Comparison of ENCODE assay signal across 7 cellular contexts in genomic region chr3:49686769-49687418, GRCh38. TPM values are rescaled to one million over a fixed set of nuclear protein-coding genes. Genes with fewer than 3 reads are reported as not detected.
DNase-seq lines count a peak whose midpoint lies in the region; ATAC-seq and TF ChIP-seq lines count a peak whose summit lies in the region.
"Not testable (repeated sequence)": the region's sequence is repeated elsewhere in the genome, so short reads cannot be mapped to it uniquely, and the experiment has no call there.

No MANE protein-coding gene starts in this region.

- H3K27ac Mint-ChIP-seq in natural killer cell treated with Interleukin-12 subunit alpha and Interleukin-12 subunit beta and Interleukin-15 and Interleukin-18, amount 100 ng/mL, for 72 hours: not testable (repeated sequence)

- not testable (repeated sequence) for TF ChIP-seq CTCF in epithelial cell of proximal tubule (conservative IDR thresholded peaks at IDR 0.05; ENCODE audit: low read depth, low read length)

- H3K9me3 Mint-ChIP-seq in natural killer cell treated with Interleukin-12 subunit alpha and Interleukin-12 subunit beta and Interleukin-15 and Interleukin-18, amount 100 ng/mL, for 72 hours: not testable (repeated sequence)

- peaks cover 20% of the 10 kb centered on the region for H3K36me3 ChIP-seq in HUES48 (ENCODE audit: control insufficient read depth, insufficient read depth, low read length)
- H3K36me3 ChIP-seq in adipocyte (ENCODE audit: control insufficient read depth, insufficient read depth, low read length, severe bottlenecking): peaks cover 25% of the 10 kb centered on the region

- peaks cover 20 to 27% of the 10 kb centered on the region in 2 donors for H3K4me1 Mint-ChIP-seq in natural killer cell treated with Interleukin-12 subunit alpha and Interleukin-12 subunit beta and Interleukin-15 and Interleukin-18, amount 100 ng/mL, for 72 hours (ENCODE audit: low read depth in 2 of 2)

- H3K4me1 ChIP-seq in HUES48 (ENCODE audit: control insufficient read depth, insufficient read depth, low read length); adipocyte (ENCODE audit: control insufficient read depth, insufficient read depth, low read length): not testable (repeated sequence)

- H3K36me3 Mint-ChIP-seq in natural killer cell treated with Interleukin-12 subunit alpha and Interleukin-12 subunit beta and Interleukin-15 and Interleukin-18, amount 100 ng/mL, for 72 hours: not testable (repeated sequence)

- peak; percentile 32 to 40 for DNase-seq in activated CD4-positive, alpha-beta T cell treated with anti-CD3 and anti-CD28 coated beads for 4 hours
- DNase-seq in adipocyte (ENCODE audit: low read depth): peak; percentile 39
- DNase-seq in epithelial cell of proximal tubule (ENCODE audit: low read depth); natural killer cell treated with Interleukin-12 subunit alpha and Interleukin-12 subunit beta and Interleukin-15 and Interleukin-18, amount 100 ng/mL, for 72 hours (ENCODE audit: low spot score): not testable (repeated sequence)
- DNase-seq in stimulated activated CD4-positive, alpha-beta T cell treated with anti-CD3 and anti-CD28 coated beads, Interleukin-1b, Interleukin-23, amount 100 ng/mL, for 48 hours: peak; percentile 48

- H3K27me3 Mint-ChIP-seq in natural killer cell treated with Interleukin-12 subunit alpha and Interleukin-12 subunit beta and Interleukin-15 and Interleukin-18, amount 100 ng/mL, for 72 hours: not testable (repeated sequence)

- H3K9me3 ChIP-seq in HUES48 (ENCODE audit: control insufficient read depth, insufficient read depth, low read length); adipocyte (ENCODE audit: control insufficient read depth, low read length); iPS-18c (ENCODE audit: control insufficient read depth, insufficient read depth, low read length): not testable (repeated sequence)

- H3K4me3 Mint-ChIP-seq in natural killer cell treated with Interleukin-12 subunit alpha and Interleukin-12 subunit beta and Interleukin-15 and Interleukin-18, amount 100 ng/mL, for 72 hours: not testable (repeated sequence)

- not testable (repeated sequence) for H3K27me3 ChIP-seq in HUES48 (ENCODE audit: control insufficient read depth, insufficient read depth, low read length); adipocyte (replicated peaks; ENCODE audit: control insufficient read depth, insufficient read depth, low read length)

- H3K4me3 ChIP-seq in HUES48 (ENCODE audit: low read depth, low read length) (peak overlapping the region; percentile 74), epithelial cell of proximal tubule (ENCODE audit: low read depth, low read length) (peak overlapping the region; percentile 45), iPS-18c (ENCODE audit: insufficient read depth, low read depth, low read length) (peak overlapping the region; percentile 56)
- H3K4me3 ChIP-seq in adipocyte (ENCODE audit: low read length): not testable (repeated sequence)

- peak overlapping the region; percentile 70 for H3K27ac ChIP-seq in HUES48 (ENCODE audit: low read depth, low read length)

- ATAC-seq in natural killer cell treated with Interleukin-12 subunit alpha and Interleukin-12 subunit beta and Interleukin-15 and Interleukin-18, amount 100 ng/mL, for 72 hours: peak; percentile 43 to 69

- H3K9ac ChIP-seq in HUES48 (ENCODE audit: low read depth, low read length): peak overlapping the region; percentile 63; the same call in 1 of the 2 replicates
- H3K9ac ChIP-seq in adipocyte (ENCODE audit: low read length): not testable (repeated sequence)

RNA-seq across cellular contexts. Expression of gene MST1, which starts 2.4 kb away (rescaled TPM):
- total RNA-seq in epithelial cell of proximal tubule: 4.3 and 5.5 TPM in 2 replicates
- 1 to 10 TPM; 4.2 to 6.8 TPM for total RNA-seq in natural killer cell treated with Interleukin-12 subunit alpha and Interleukin-12 subunit beta and Interleukin-15 and Interleukin-18, amount 100 ng/mL, for 72 hours

RNA-seq across cellular contexts. Expression of gene RNF123, which starts 2.5 kb away (rescaled TPM):
- total RNA-seq in epithelial cell of proximal tubule: 18.0 and 19.0 TPM in 2 replicates
- total RNA-seq in natural killer cell treated with Interleukin-12 subunit alpha and Interleukin-12 subunit beta and Interleukin-15 and Interleukin-18, amount 100 ng/mL, for 72 hours: 10 to 100 TPM; 45.6 to 67.9 TPM

RNA-seq across cellular contexts. Expression of gene APEH, which starts 12.7 kb away (rescaled TPM):
- 126 and 199 TPM in 2 replicates for total RNA-seq in epithelial cell of proximal tubule
- total RNA-seq in natural killer cell treated with Interleukin-12 subunit alpha and Interleukin-12 subunit beta and Interleukin-15 and Interleukin-18, amount 100 ng/mL, for 72 hours: 100 to 1,000 TPM; 134 to 235 TPM

RNA-seq across cellular contexts. Expression of gene AMIGO3, which starts 32.6 kb away (rescaled TPM):
- total RNA-seq in epithelial cell of proximal tubule: 0.07 and 0.86 TPM in 2 replicates
- total RNA-seq in natural killer cell treated with Interleukin-12 subunit alpha and Interleukin-12 subunit beta and Interleukin-15 and Interleukin-18, amount 100 ng/mL, for 72 hours: 1 to 10 TPM; 1.0 to 2.0 TPM

RNA-seq across cellular contexts. Expression of gene GMPPB, which starts 36.9 kb away (rescaled TPM):
- 50.4 and 88.9 TPM in 2 replicates for total RNA-seq in epithelial cell of proximal tubule
- total RNA-seq in natural killer cell treated with Interleukin-12 subunit alpha and Interleukin-12 subunit beta and Interleukin-15 and Interleukin-18, amount 100 ng/mL, for 72 hours: 100 to 1,000 TPM in 1 of 2 donors, 10 to 100 TPM in 1; 83.5 to 110 TPM
